8 cellular contexts compared by ENCODE assay signal in genomic region chr1:18957136-18957521, GRCh38. TPM values are rescaled to one million over a fixed set of nuclear protein-coding genes. Genes with fewer than 3 reads are reported as not detected.
DNase-seq lines count a peak whose midpoint lies in the region; ATAC-seq and TF ChIP-seq lines count a peak whose summit lies in the region.

No MANE protein-coding gene starts in this region.

- CTCF ChIA-PET in RWPE1 (lab: Yijun Ruan, JAX): interaction anchor here (0.8 kb wide), 1 partner anchor 44 kb away, joined by 3 read pairs; no protein-coding TSS in a partner anchor

- no peak overlapping the region for H3K27ac Mint-ChIP-seq in osteocyte (ENCODE audit: unreplicated experiment)

- H2AFZ ChIP-seq in fibroblast of lung (ENCODE audit: low read length): peak overlapping the region; percentile 67

- peaks cover 38% of the 10 kb centered on the region for H3K79me2 ChIP-seq in fibroblast of lung (ENCODE audit: control insufficient read depth, insufficient read depth, low read length)

- H3K36me3 Mint-ChIP-seq in osteocyte (ENCODE audit: unreplicated experiment): no peaks in the 10 kb centered on the region

- DNase-seq in GM03348 (ENCODE audit: low spot score) (peak; percentile 30), RWPE1 (ENCODE audit: low spot score) (no peak), fibroblast of lung (ENCODE audit: low read depth in 2 of 2) (no peak), osteocyte (ENCODE audit: extremely low spot score, unreplicated experiment) (no peak), NCI-H2081 treated with DMSO at 0.1 percent for 48 hours (lab: John Stamatoyannopoulos, UW) (no peak)

- no peaks in the 10 kb centered on the region for H3K36me3 ChIP-seq in fibroblast of lung (ENCODE audit: control insufficient read depth, insufficient read depth, low read length)

- POLR2A ChIA-PET in RWPE1 (lab: Yijun Ruan, JAX; ENCODE audit: low non-redundant PET): no interaction called here

- peaks cover 6% of the 10 kb centered on the region for H3K27me3 Mint-ChIP-seq in osteocyte (ENCODE audit: unreplicated experiment)

- H3K4me1 ChIP-seq in fibroblast of lung (ENCODE audit: control insufficient read depth, extremely low read depth, insufficient read depth, low read length): peaks cover 7% of the 10 kb centered on the region

- H3K27me3 ChIP-seq in fibroblast of lung (ENCODE audit: control insufficient read depth, insufficient read depth, low read length): peaks cover 3% of the 10 kb centered on the region

- ATAC-seq in HG03469 (IDR thresholded peaks at IDR 0.05; ENCODE audit: unreplicated experiment): no peak
- ATAC-seq in HG02840 (IDR thresholded peaks at IDR 0.05; ENCODE audit: low FRiP score, unreplicated experiment): no peak
- ATAC-seq in HG02610 (IDR thresholded peaks at IDR 0.05; ENCODE audit: unreplicated experiment): no peak

- H3K4me2 ChIP-seq in fibroblast of lung (ENCODE audit: extremely low read depth, insufficient read depth, low read length): peak overlapping the region; percentile 36

- H3K9ac ChIP-seq in fibroblast of lung (ENCODE audit: insufficient read depth, low read length): peak overlapping the region; percentile 69

- H3K27ac ChIP-seq in RWPE1: peak overlapping the region; percentile 82
- H3K27ac ChIP-seq in fibroblast of lung (ENCODE audit: insufficient read depth, low read length): no peak overlapping the region

- H3K4me3 ChIP-seq in fibroblast of lung (replicated peaks in 1 of 4; ENCODE audit: control extremely low read depth in 1 of 4, insufficient read depth in 1 of 4, low read depth in 3 of 4, low read length in 4 of 4): peak overlapping the region; percentile 50 to 67 (median 60)

- no peaks in the 10 kb centered on the region for H3K9me3 Mint-ChIP-seq in osteocyte (ENCODE audit: unreplicated experiment)

- peaks cover 23% of the 10 kb centered on the region for H3K4me1 Mint-ChIP-seq in osteocyte (ENCODE audit: unreplicated experiment)

- TF ChIP-seq CTCF in RWPE1 (conservative IDR thresholded peaks at IDR 0.05; ENCODE audit: low read depth) (no peak), fibroblast of lung (conservative IDR thresholded peaks at IDR 0.05 in 1 of 2, IDR thresholded peaks at IDR 0.05 in 1 of 2; ENCODE audit: low read depth in 1 of 2, low read length in 2 of 2) (no peak), osteocyte (IDR thresholded peaks at IDR 0.05) (no peak)

- peak overlapping the region; percentile 84 for H3K4me3 Mint-ChIP-seq in osteocyte (ENCODE audit: unreplicated experiment)

- H4K20me1 ChIP-seq in fibroblast of lung (ENCODE audit: control insufficient read depth, extremely low read depth, insufficient read depth, low read length): no peaks in the 10 kb centered on the region

- no peaks in the 10 kb centered on the region for H3K9me3 ChIP-seq in fibroblast of lung (ENCODE audit: control insufficient read depth, insufficient read depth, low read depth, low read length)

RNA-seq across cellular contexts. Expression of gene IFFO2, which starts 0.7 kb away (rescaled TPM):
- total RNA-seq in fibroblast of lung (5.6 and 5.8 TPM in 2 replicates), osteocyte (6.8 and 8.0 TPM in 2 replicates)
- polyA plus RNA-seq in fibroblast of lung: 7.3 and 10.4 TPM in 2 replicates
- polyA plus RNA-seq in fibroblast of lung (2012): 7.1 and 8.5 TPM in 2 replicates
- polyA minus RNA-seq in fibroblast of lung (ENCODE audit: low replicate concordance): 18.6 and 27.1 TPM in 2 replicates

RNA-seq across cellular contexts. Expression of gene ALDH4A1, which starts 54.8 kb away (rescaled TPM):
- total RNA-seq in fibroblast of lung (6.9 and 11.9 TPM in 2 replicates), osteocyte (13.7 and 13.8 TPM in 2 replicates)
- polyA plus RNA-seq in fibroblast of lung: 6.9 and 8.3 TPM in 2 replicates
- 11.6 and 12.9 TPM in 2 replicates for polyA plus RNA-seq in fibroblast of lung (2012)
- polyA minus RNA-seq in fibroblast of lung (ENCODE audit: low replicate concordance): 19.6 and 20.0 TPM in 2 replicates
